In genomic region chr13:113448545-113448884, GRCh38 we compare ENCODE assay signal across 11 cellular contexts. TPM values are rescaled to one million over a fixed set of nuclear protein-coding genes. Genes with fewer than 3 reads are reported as not detected.
DNase-seq lines count a peak whose midpoint lies in the region; ATAC-seq and TF ChIP-seq lines count a peak whose summit lies in the region.
"Had no signal": no experiment of that assay in that cellular context is flagged by ENCODE, and none has a peak within 500 bp of the region (broad histone marks: within the 10 kb centered on the region; RNA-seq: fewer than 3 reads in every experiment).

No MANE protein-coding gene starts in this region.

- H3K36me3 Mint-ChIP-seq in activated CD4-positive, alpha-beta T cell treated with anti-CD3 and anti-CD28 coated beads, Interleukin-2, amount 10 ng/mL, durations not matched to agents 7 days and 5 days (ENCODE audit: low read depth), result no peaks in the 10 kb centered on the region
- peaks cover 9 to 14% of the 10 kb centered on the region in 2 donors for H3K36me3 Mint-ChIP-seq in stimulated activated naive B cell treated with anti-CD40 and anti-IgM and Interleukin-4, amounts not matched to agents 10 μg/mL and 1 μg/mL and 100 μg/mL, for 72 hours

- no peak for TF ChIP-seq CTCF in RWPE2 (IDR thresholded peaks at IDR 0.05; ENCODE audit: poor library complexity, severe bottlenecking)
- TF ChIP-seq CTCF in cardiac muscle cell (IDR thresholded peaks at IDR 0.05; ENCODE audit: low read depth, low read length), result no peak

- DNase-seq in activated CD4-positive, alpha-beta T cell treated with anti-CD3 and anti-CD28 coated beads, Interleukin-2, amount 10 ng/mL, durations not matched to agents 7 days and 5 days, result no peak
- DNase-seq in activated CD4-positive, alpha-beta T cell treated with anti-CD3 and anti-CD28 coated beads, Interleukin-2, amount 50 U/mL, for 48 hours, result no peak
- DNase-seq in RWPE2 (ENCODE audit: low spot score) (no peak), cardiac muscle cell (ENCODE audit: low read depth in 1 of 2, low spot score in 1 of 2) (peak in 1 of 2 donors; percentile 57), NCI-H748 (lab: John Stamatoyannopoulos, UW; ENCODE audit: unreplicated experiment) (no peak), activated gamma-delta T cell treated with Interleukin-2 at 50 U/mL for 16 hours (no peak)
- DNase-seq in stimulated activated naive B cell treated with anti-CD40 and anti-IgM and Interleukin-4, amounts not matched to agents 10 μg/mL and 1 μg/mL and 100 μg/mL, for 72 hours, result no peak

- H3K4me1 ChIP-seq in RWPE2 (ENCODE audit: insufficient read depth, poor library complexity, severe bottlenecking) (no peaks in the 10 kb centered on the region), cardiac muscle cell (ENCODE audit: low read depth) (peaks cover 40% of the 10 kb centered on the region)

- H3K9me3 Mint-ChIP-seq in activated CD4-positive, alpha-beta T cell treated with anti-CD3 and anti-CD28 coated beads, Interleukin-2, amount 10 ng/mL, durations not matched to agents 7 days and 5 days, result peaks cover 8% of the 10 kb centered on the region
- H3K9me3 Mint-ChIP-seq in stimulated activated naive B cell treated with anti-CD40 and anti-IgM and Interleukin-4, amounts not matched to agents 10 μg/mL and 1 μg/mL and 100 μg/mL, for 72 hours, result no peaks in the 10 kb centered on the region
- H3K9me3 Mint-ChIP-seq: CD4-positive, CD25-positive, alpha-beta regulatory T cell; nephron had no signal

- CTCF ChIA-PET in activated CD4-positive, alpha-beta T cell treated with anti-CD3 and anti-CD28 coated beads, Interleukin-2, amount 10 ng/mL, durations not matched to agents 7 days and 5 days (lab: Charles Lee), result interaction anchor here (0.7 kb wide), 1 partner anchor 14 kb away, joined by 3 read pairs; no protein-coding TSS in a partner anchor

- H3K27me3 ChIP-seq in RWPE2 (ENCODE audit: insufficient read depth, poor library complexity, severe bottlenecking), result no peaks in the 10 kb centered on the region
- H3K27me3 ChIP-seq in cardiac muscle cell, result no peaks in the 10 kb centered on the region

- no peaks in the 10 kb centered on the region for H3K4me1 Mint-ChIP-seq in activated CD4-positive, alpha-beta T cell treated with anti-CD3 and anti-CD28 coated beads, Interleukin-2, amount 10 ng/mL, durations not matched to agents 7 days and 5 days
- peaks cover 7 to 13% of the 10 kb centered on the region in 2 donors for H3K4me1 Mint-ChIP-seq in stimulated activated naive B cell treated with anti-CD40 and anti-IgM and Interleukin-4, amounts not matched to agents 10 μg/mL and 1 μg/mL and 100 μg/mL, for 72 hours
- H3K4me1 Mint-ChIP-seq: activated CD4-positive, alpha-beta T cell treated with anti-CD3 and anti-CD28 coated beads for 36 hours had no signal

- H3K4me3 ChIP-seq in RWPE2 (ENCODE audit: severe bottlenecking), result peak overlapping the region; percentile 42
- H3K4me3 ChIP-seq in cardiac muscle cell, result no peak overlapping the region

- peak overlapping the region; percentile 34 for H3K4me3 Mint-ChIP-seq in activated CD4-positive, alpha-beta T cell treated with anti-CD3 and anti-CD28 coated beads, Interleukin-2, amount 10 ng/mL, durations not matched to agents 7 days and 5 days
- peak overlapping the region in 1 of 2 donors; percentile 39 for H3K4me3 Mint-ChIP-seq in stimulated activated naive B cell treated with anti-CD40 and anti-IgM and Interleukin-4, amounts not matched to agents 10 μg/mL and 1 μg/mL and 100 μg/mL, for 72 hours
- H3K4me3 Mint-ChIP-seq: activated CD4-positive, alpha-beta T cell treated with anti-CD3 and anti-CD28 coated beads for 36 hours; nephron had no signal

- POLR2A ChIA-PET in activated CD4-positive, alpha-beta T cell treated with anti-CD3 and anti-CD28 coated beads, Interleukin-2, amount 10 ng/mL, durations not matched to agents 7 days and 5 days (lab: Charles Lee), result no interaction called here

- H3K27ac Mint-ChIP-seq in activated CD4-positive, alpha-beta T cell treated with anti-CD3 and anti-CD28 coated beads, Interleukin-2, amount 10 ng/mL, durations not matched to agents 7 days and 5 days, result peak overlapping the region; percentile 14
- H3K27ac Mint-ChIP-seq in stimulated activated naive B cell treated with anti-CD40 and anti-IgM and Interleukin-4, amounts not matched to agents 10 μg/mL and 1 μg/mL and 100 μg/mL, for 72 hours, result peak overlapping the region; percentile 37
- H3K27ac Mint-ChIP-seq: activated CD4-positive, alpha-beta T cell treated with anti-CD3 and anti-CD28 coated beads for 36 hours had no signal

- ATAC-seq in RWPE2 (ENCODE audit: low read depth) (peak; percentile 1; the same call in 1 of the 3 replicates), HG03571 (IDR thresholded peaks at IDR 0.05; ENCODE audit: unreplicated experiment) (no peak)
- no peak for ATAC-seq in stimulated activated naive B cell treated with anti-CD40 and anti-IgM and Interleukin-4, amounts not matched to agents 10 μg/mL and 1 μg/mL and 100 μg/mL, for 72 hours (replicated peaks)

- peak overlapping the region; percentile 51 for H3K27ac ChIP-seq in RWPE2 (ENCODE audit: poor library complexity, severe bottlenecking)
- H3K27ac ChIP-seq in cardiac muscle cell, result peak overlapping the region; percentile 59

- H3K9me3 ChIP-seq in RWPE2 (ENCODE audit: severe bottlenecking) (no peaks in the 10 kb centered on the region), cardiac muscle cell (ENCODE audit: low read depth) (no peaks in the 10 kb centered on the region)

- no peaks in the 10 kb centered on the region for H3K27me3 Mint-ChIP-seq in activated CD4-positive, alpha-beta T cell treated with anti-CD3 and anti-CD28 coated beads, Interleukin-2, amount 10 ng/mL, durations not matched to agents 7 days and 5 days
- no peaks in the 10 kb centered on the region for H3K27me3 Mint-ChIP-seq in stimulated activated naive B cell treated with anti-CD40 and anti-IgM and Interleukin-4, amounts not matched to agents 10 μg/mL and 1 μg/mL and 100 μg/mL, for 72 hours
- H3K27me3 Mint-ChIP-seq: activated CD4-positive, alpha-beta T cell treated with anti-CD3 and anti-CD28 coated beads for 36 hours; CD4-positive, CD25-positive, alpha-beta regulatory T cell had no signal

- no peaks in the 10 kb centered on the region for H3K36me3 ChIP-seq in RWPE2 (ENCODE audit: low read depth)
- H3K36me3 ChIP-seq in cardiac muscle cell, result peaks cover under 1% of the 10 kb centered on the region

RNA-seq across cellular contexts. Expression of gene ADPRHL1, which starts 4.8 kb away (rescaled TPM):
- total RNA-seq in activated CD4-positive, alpha-beta T cell treated with anti-CD3 and anti-CD28 coated beads, Interleukin-2, amount 10 ng/mL, durations not matched to agents 7 days and 5 days, result 1 to 10 TPM in 1 of 2 experiments, under 1 TPM in 1; 1.00 to 1.4 TPM
- 112 and 118 TPM in 2 replicates for total RNA-seq in cardiac muscle cell
- 77.3 and 78.2 TPM in 2 replicates for polyA plus RNA-seq in cardiac muscle cell

RNA-seq across cellular contexts. Expression of gene DCUN1D2, which starts 42.0 kb away (rescaled TPM):
- 10 to 100 TPM; 13.9 to 20.3 TPM for total RNA-seq in activated CD4-positive, alpha-beta T cell treated with anti-CD3 and anti-CD28 coated beads, Interleukin-2, amount 10 ng/mL, durations not matched to agents 7 days and 5 days
- total RNA-seq in cardiac muscle cell, result 21.2 and 32.4 TPM in 2 replicates
- 23.7 and 36.2 TPM in 2 replicates for polyA plus RNA-seq in cardiac muscle cell

Comparison
In these comparisons a context has a peak if more than half of its experiments do, and no peak if none do; other contexts are left out.
1. RNA of gene ADPRHL1, which starts 4.8 kb away (total RNA-seq): 112 to 118 TPM in cardiac muscle cell; 1.00 to 1.4 TPM in activated CD4-positive, alpha-beta T cell treated with anti-CD3 and anti-CD28 coated beads, Interleukin-2, amount 10 ng/mL, durations not matched to agents 7 days and 5 days; every median in the first group is over 10 times any median in the second.